Comparison of ENCODE assay signal across 18 cellular contexts in genomic region chr11:69083531-69084247, GRCh38.
"Had no signal": no experiment of that assay in that cellular context is flagged by ENCODE, and none has a peak within 500 bp of the region (broad histone marks: within the 10 kb centered on the region; RNA-seq: fewer than 3 reads in every experiment).

No MANE protein-coding gene starts in this region.

- H3K9me3 Mint-ChIP-seq: activated naive CD4-positive, alpha-beta T cell treated with anti-CD3 and anti-CD28 coated beads, Interleukin-2, amount 50 U/mL, for 24 hours; activated T-helper 1 cell treated with anti-CD3 and anti-CD28 coated beads, Interleukin-12 subunit alpha, Interleukin-12 subunit beta, Interleukin-2, Interleukin-4 antibody, amounts not matched to agents 30 ng/mL and 10 ng/mL and 1 ng/mL, durations not matched to agents 14 hours and 24 hours and 36 hours; brain; mesothelial cell of epicardium; naive thymus-derived CD8-positive, alpha-beta T cell; stimulated activated naive CD8-positive, alpha-beta T cell treated with anti-CD3 and anti-CD28 coated beads, Interleukin-15, Interleukin-2, amounts not matched to agents 100 ng/mL and 50 ng/mL, for 24 hours; WTC11 had no signal

- H3K27ac ChIP-seq: left ventricle myocardium inferior, tibial artery had no signal

- H3K27me3 ChIP-seq: tibial artery had no signal

- H3K36me3 Mint-ChIP-seq: activated naive CD4-positive, alpha-beta T cell treated with anti-CD3 and anti-CD28 coated beads, Interleukin-2, amount 50 U/mL, for 24 hours had no signal

- ATAC-seq: naive thymus-derived CD8-positive, alpha-beta T cell; WTC11 had no signal

- H3K27me3 Mint-ChIP-seq: activated naive CD4-positive, alpha-beta T cell treated with anti-CD3 and anti-CD28 coated beads, Interleukin-2, amount 50 U/mL, for 24 hours; naive thymus-derived CD8-positive, alpha-beta T cell; progenitor cell of endocrine pancreas; stimulated activated naive CD8-positive, alpha-beta T cell treated with anti-CD3 and anti-CD28 coated beads, Interleukin-15, Interleukin-2, amounts not matched to agents 100 ng/mL and 50 ng/mL, for 24 hours had no signal

- H3K27ac Mint-ChIP-seq: activated naive CD4-positive, alpha-beta T cell treated with anti-CD3 and anti-CD28 coated beads, Interleukin-2, amount 50 U/mL, for 24 hours; activated T-helper 1 cell treated with anti-CD3 and anti-CD28 coated beads, Interleukin-12 subunit alpha, Interleukin-12 subunit beta, Interleukin-2, Interleukin-4 antibody, amounts not matched to agents 30 ng/mL and 10 ng/mL and 1 ng/mL, durations not matched to agents 14 hours and 24 hours and 36 hours; brain; mesothelial cell of epicardium; progenitor cell of endocrine pancreas; WTC11 had no signal

- DNase-seq: activated gamma-delta T cell treated with Interleukin-2 at 50 U/mL for 16 hours; aorta; dermis blood vessel endothelial cell; effector CD8-positive, alpha-beta T cell; foreskin melanocyte; hippocampal formation; left ventricle myocardium inferior; naive thymus-derived CD8-positive, alpha-beta T cell; stimulated activated CD4-positive, alpha-beta T cell treated with anti-CD3 and anti-CD28 coated beads, Interleukin-4, amount 100 ng/mL, for 24 hours; T-helper 1 cell; tibial artery had no signal

- H3K4me1 Mint-ChIP-seq: brain, WTC11 had no signal

- H3K4me3 ChIP-seq: left ventricle myocardium inferior, tibial artery had no signal

- H3K4me3 Mint-ChIP-seq: activated naive CD4-positive, alpha-beta T cell treated with anti-CD3 and anti-CD28 coated beads, Interleukin-2, amount 50 U/mL, for 24 hours; activated T-helper 1 cell treated with anti-CD3 and anti-CD28 coated beads, Interleukin-12 subunit alpha, Interleukin-12 subunit beta, Interleukin-2, Interleukin-4 antibody, amounts not matched to agents 30 ng/mL and 10 ng/mL and 1 ng/mL, durations not matched to agents 14 hours and 24 hours and 36 hours; brain; mesothelial cell of epicardium; naive thymus-derived CD8-positive, alpha-beta T cell; stimulated activated naive CD8-positive, alpha-beta T cell treated with anti-CD3 and anti-CD28 coated beads, Interleukin-15, Interleukin-2, amounts not matched to agents 100 ng/mL and 50 ng/mL, for 24 hours; WTC11 had no signal

- H3K9me3 ChIP-seq: left ventricle myocardium inferior, tibial artery had no signal
